7 cellular contexts compared by ENCODE assay signal in the genomic region with DNA sequence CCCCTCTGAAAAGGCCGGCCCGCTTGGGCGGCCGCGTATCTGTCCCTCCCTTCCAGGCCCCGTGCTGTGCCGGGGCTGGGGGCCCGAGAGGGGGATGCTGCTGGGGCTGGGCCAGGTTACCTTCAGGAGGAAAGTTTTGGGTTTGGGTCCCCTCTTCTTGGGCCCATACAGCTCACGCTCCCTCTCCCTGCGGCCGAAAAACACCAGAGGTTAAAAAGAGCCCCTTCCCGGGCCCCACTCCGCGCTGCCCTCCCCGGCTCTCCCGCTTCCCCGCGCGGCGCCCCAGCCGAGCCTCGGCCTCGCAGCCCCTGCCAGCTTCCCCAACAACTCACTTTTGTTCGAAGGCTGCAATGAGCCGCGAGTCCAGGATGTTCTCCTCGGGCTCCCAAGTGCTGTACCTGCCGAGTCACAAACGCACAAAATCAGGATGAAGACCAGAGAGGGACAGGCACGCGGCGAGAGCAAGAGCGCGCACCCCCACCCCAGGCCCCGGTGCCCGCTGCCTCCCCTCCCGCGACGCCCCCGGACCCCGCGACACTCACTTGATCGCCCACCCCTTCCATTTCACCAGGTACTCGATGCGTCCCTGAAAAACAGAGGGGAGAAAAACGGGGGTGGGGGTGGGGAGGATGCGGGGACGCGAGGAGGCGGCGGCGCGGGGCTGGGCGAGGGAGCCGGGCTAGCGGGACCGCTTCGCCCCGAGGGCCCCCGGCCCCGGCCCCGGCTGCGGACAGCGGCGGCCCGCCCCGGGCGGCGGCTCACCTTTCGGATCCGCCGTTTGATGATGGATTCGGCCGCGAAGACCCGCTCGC. TPM values are rescaled to one million over a fixed set of nuclear protein-coding genes. Genes with fewer than 3 reads are reported as not detected.
DNase-seq lines count a peak whose midpoint lies in the region; ATAC-seq and TF ChIP-seq lines count a peak whose summit lies in the region.

No MANE protein-coding gene starts in this region.

- peak; percentile 82 for DNase-seq in activated CD8-positive, alpha-beta memory T cell treated with anti-CD3 and anti-CD28 coated beads for 24 hours
- DNase-seq in esophagus squamous epithelium (lab: John Stamatoyannopoulos, UW) (no peak), natural killer cell (no peak), foreskin melanocyte (no peak)

- H3K4me3 ChIP-seq in esophagus squamous epithelium: peak overlapping the region; percentile 47 to 94 (median 78)

- TF ChIP-seq POLR2A in esophagus squamous epithelium (IDR thresholded peaks at IDR 0.05): peak in 1 of 4 donors; percentile 66

- 0 to 15% methylated on average over 2 to 4 of the region's 77 CpGs for WGBS in esophagus squamous epithelium, 2 donors

- H3K4me3 Mint-ChIP-seq in natural killer cell: peak overlapping the region; percentile 87

- peaks cover 0 to 6% (median 0%) of the 10 kb centered on the region in 4 donors for H3K27me3 ChIP-seq in esophagus squamous epithelium

- peaks cover 0 to 11% of the 10 kb centered on the region in 2 donors for H3K27me3 Mint-ChIP-seq in natural killer cell (ENCODE audit: low read depth in 2 of 2)

- peak overlapping the region; percentile 81 to 98 (median 90) for H3K27ac ChIP-seq in esophagus squamous epithelium

- TF ChIP-seq CTCF in esophagus squamous epithelium (IDR thresholded peaks at IDR 0.05) (peak in 1 of 6 experiments; percentile 1), natural killer cell (IDR thresholded peaks at IDR 0.05) (no peak)

- peak overlapping the region; percentile 76 to 91 for H3K27ac Mint-ChIP-seq in natural killer cell

- H3K9me3 Mint-ChIP-seq in natural killer cell: no peaks in the 10 kb centered on the region

- no peaks in the 10 kb centered on the region for H3K36me3 Mint-ChIP-seq in natural killer cell

- intact Hi-C loops in esophagus squamous epithelium (cut with DNase I): loop anchor here (10.0 kb wide), 2 partner anchors 53 to 113 kb away; a partner anchor contains a TSS
- intact Hi-C loops in natural killer cell (cut with micrococcal nuclease): loop anchor here (5.0 kb wide), 2 partner anchors 281 to 661 kb away; a partner anchor contains a TSS

- H3K9me3 ChIP-seq in esophagus squamous epithelium: no peaks in the 10 kb centered on the region

- peaks cover 26 to 45% of the 10 kb centered on the region in 2 donors for H3K4me1 Mint-ChIP-seq in natural killer cell

- H3K36me3 ChIP-seq in esophagus squamous epithelium: peaks cover 0 to 22% (median 6%) of the 10 kb centered on the region in 3 donors

- H3K4me1 ChIP-seq in esophagus squamous epithelium: peaks cover 24 to 73% (median 34%) of the 10 kb centered on the region in 3 donors

- peak; percentile 5 for ATAC-seq in GM19023 (IDR thresholded peaks at IDR 0.05; ENCODE audit: unreplicated experiment)
- ATAC-seq in HG03159 (IDR thresholded peaks at IDR 0.05; ENCODE audit: unreplicated experiment): peak; percentile 7
- peak in 2 of 3 donors; percentile 7 to 9 for ATAC-seq in natural killer cell
- no peak for ATAC-seq in HG03521 (IDR thresholded peaks at IDR 0.05; ENCODE audit: unreplicated experiment)

RNA-seq across cellular contexts. Expression of a gene that starts 0.5 kb away (rescaled TPM):
- total RNA-seq in esophagus squamous epithelium (10 to 100 TPM in 2 of 4 donors, 1 to 10 TPM in 2; 7.8 to 27.7 (median 11.8) TPM), natural killer cell (10 to 100 TPM; 68.0 to 81.5 (median 75.7) TPM)

RNA-seq across cellular contexts. Expression of a gene that starts 27.7 kb away (rescaled TPM):
- total RNA-seq in esophagus squamous epithelium: 1 to 10 TPM in 1 of 4 donors, under 1 TPM in 3; 0.26 to 2.3 (median 0.63) TPM
- 1 to 10 TPM; 4.8 to 8.2 (median 6.1) TPM for total RNA-seq in natural killer cell
